24 cellular contexts compared by ENCODE assay signal in the genomic region with DNA sequence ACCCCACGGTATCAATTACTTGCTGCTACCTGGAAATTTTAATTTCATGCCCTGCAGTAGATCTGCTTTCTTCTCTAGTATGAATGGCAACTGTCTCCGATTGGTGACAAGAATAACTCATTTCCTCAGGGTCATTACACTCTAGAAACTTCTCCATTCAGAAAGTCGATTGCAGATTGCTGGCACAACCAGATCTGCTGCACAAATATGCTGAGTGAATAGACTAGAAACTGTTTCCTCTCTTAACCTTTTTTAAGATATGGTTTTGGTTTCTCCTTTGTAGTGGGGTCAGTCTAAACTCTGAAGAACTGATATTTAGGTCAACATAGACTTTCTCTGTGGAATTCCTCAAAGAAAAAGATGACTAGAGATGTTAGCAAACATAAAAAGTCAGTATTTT.
"Had no signal": no experiment of that assay in that cellular context is flagged by ENCODE, and none has a peak within 500 bp of the region (broad histone marks: within the 10 kb centered on the region; RNA-seq: fewer than 3 reads in every experiment).

No MANE protein-coding gene starts in this region.

- H3K27me3 Mint-ChIP-seq: activated naive CD8-positive, alpha-beta T cell had no signal

- FAIRE-seq: bronchial epithelial cell, keratinocyte, TTC549 had no signal

- H3K36me3 ChIP-seq: suprapubic skin, tibial nerve, WERI-Rb-1 had no signal

- H3K9me3 Mint-ChIP-seq: central memory CD8-positive, alpha-beta T cell; natural killer cell had no signal

- H3K4me3 Mint-ChIP-seq: activated naive CD8-positive, alpha-beta T cell; central memory CD8-positive, alpha-beta T cell; natural killer cell had no signal

- H3K36me3 Mint-ChIP-seq: activated naive CD8-positive, alpha-beta T cell; natural killer cell had no signal

- DNase-seq: activated CD4-positive, alpha-beta T cell treated with anti-CD3 and anti-CD28 coated beads for 48 hours; activated CD4-positive, alpha-beta T cell treated with anti-CD3 and anti-CD28 coated beads, Interleukin-2, amount 50 U/mL, for 48 hours; activated CD8-positive, alpha-beta memory T cell treated with anti-CD3 and anti-CD28 coated beads for 24 hours; activated effector memory CD4-positive, alpha-beta T cell treated with Interleukin-2 at 50 U/mL for 16 hours; activated naive CD4-positive, alpha-beta T cell treated with Interleukin-2 at 50 U/mL for 16 hours; anterior cingulate cortex; dermis blood vessel endothelial cell; effector CD4-positive, alpha-beta T cell; head of caudate nucleus; hippocampal formation; left cardiac atrium; natural killer cell; posterior cingulate gyrus; right cardiac atrium; stimulated activated naive CD4-positive, alpha-beta T cell; WERI-Rb-1 had no signal

- H3K4me3 ChIP-seq: suprapubic skin, tibial nerve had no signal

- ATAC-seq: activated CD4-positive, CD25-positive, alpha-beta regulatory T cell treated with anti-CD3 and anti-CD28 coated beads, Interleukin-2, amount 50 U/mL, for 24 hours; left cardiac atrium; natural killer cell; right cardiac atrium had no signal

- H3K27ac ChIP-seq: suprapubic skin, tibial nerve, WERI-Rb-1 had no signal

- H3K4me1 Mint-ChIP-seq: central memory CD8-positive, alpha-beta T cell; natural killer cell had no signal

- H3K27ac Mint-ChIP-seq: activated naive CD8-positive, alpha-beta T cell; natural killer cell had no signal

- H3K4me1 ChIP-seq: suprapubic skin, tibial nerve had no signal

- H3K9me3 ChIP-seq: suprapubic skin, tibial nerve had no signal

- H3K27me3 ChIP-seq: suprapubic skin, tibial nerve had no signal
